In the genomic region with DNA sequence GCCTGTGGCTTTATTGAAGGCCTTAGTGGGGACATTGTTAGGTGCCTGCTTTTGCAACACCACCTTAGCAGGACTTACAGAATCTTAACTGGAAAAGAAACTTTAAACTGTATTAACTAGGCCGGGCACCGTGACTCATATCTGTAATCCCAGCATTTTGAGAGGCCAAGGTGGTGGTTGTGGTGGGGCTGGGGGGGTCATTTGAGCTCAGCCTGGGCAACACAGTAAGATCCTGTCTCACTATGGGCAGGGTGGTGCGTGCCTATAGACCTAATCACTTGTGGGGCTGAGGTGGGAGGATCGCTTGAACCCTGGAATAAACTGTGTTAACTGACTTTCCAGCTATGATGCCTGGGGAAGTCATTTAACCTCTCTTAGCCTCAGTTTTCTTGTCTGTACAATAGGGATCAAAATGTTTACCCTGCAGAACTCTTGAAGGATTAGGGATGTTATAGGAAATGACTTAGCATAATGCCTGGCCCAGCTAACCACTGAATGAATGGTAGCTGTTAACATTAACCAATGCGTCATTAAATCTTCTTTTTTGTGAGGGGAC, we compare ENCODE assay signal across 11 cellular contexts. TPM values are rescaled to one million over a fixed set of nuclear protein-coding genes. Genes with fewer than 3 reads are reported as not detected.
A peak's percentile ranks its signal among the peaks of the same experiment; 100 is the strongest.
DNase-seq lines count a peak whose midpoint lies in the region; ATAC-seq, FAIRE-seq and TF ChIP-seq lines count a peak whose summit lies in the region.
"Had no signal": no experiment of that assay in that cellular context is flagged by ENCODE, and none has a peak within 500 bp of the region (broad histone marks: within the 10 kb centered on the region; RNA-seq: fewer than 3 reads in every experiment).

No MANE protein-coding gene starts in this region.

- H3K27me3 ChIP-seq in K562 (ENCODE audit: control insufficient read depth in 2 of 2, insufficient read depth in 2 of 2, low read length in 2 of 2), result no peaks in the 10 kb centered on the region

- no peak for ATAC-seq in K562
- ATAC-seq: effector memory CD8-positive, alpha-beta T cell had no signal

- no peaks in the 10 kb centered on the region for H3K36me3 ChIP-seq in K562 (ENCODE audit: control insufficient read depth, insufficient read depth, low read length)

- WGBS in K562 (ENCODE audit: insufficient coverage, low coverage, missing lambda C conversion rate), result 59% methylated on average over 5 of the region's 5 CpGs

- peak overlapping the region in 2 of 3 donors; percentile 59 to 86 for H3K27ac Mint-ChIP-seq in IgD-negative memory B cell
- H3K27ac Mint-ChIP-seq: effector memory CD8-positive, alpha-beta T cell had no signal

- in situ Hi-C loops in K562 (cut with MboI), result no loop called here

- H2AFZ ChIP-seq in K562 (ENCODE audit: low read depth, low read length), result peak overlapping the region; percentile 60; the same call in 1 of the 2 replicates

- BruUV-seq in K562 (replicated peaks; lab: Mats Ljungman, UMichigan), result no TSS peak

- no peaks in the 10 kb centered on the region for H3K27me3 Mint-ChIP-seq in IgD-negative memory B cell
- H3K27me3 Mint-ChIP-seq: effector memory CD8-positive, alpha-beta T cell had no signal

- no peak for TF ChIP-seq RAD21 in K562 (CRISPR knock-in tag; conservative IDR thresholded peaks at IDR 0.05 in 1 of 2, IDR thresholded peaks at IDR 0.05 in 1 of 2)

- DNase-seq in K562 (ENCODE audit: extremely low read depth in 1 of 4, low spot score in 3 of 4) (no peak), renal cortical epithelial cell (ENCODE audit: low read depth) (peak; percentile 84), GM10266 (ENCODE audit: extremely low spot score) (no peak), foreskin melanocyte (no peak)
- no peak for DNase-seq in stimulated activated CD4-positive, alpha-beta T cell treated with anti-CD3 and anti-CD28 coated beads, Interleukin-2, amount 100 ng/mL, for 48 hours
- DNase-seq: effector memory CD8-positive, alpha-beta T cell; immature natural killer cell; T-helper 1 cell had no signal

- H3K79me2 ChIP-seq in K562 (ENCODE audit: control insufficient read depth, insufficient read depth, low read length), result no peaks in the 10 kb centered on the region

- H3K4me3 ChIP-seq in GM12875 (ENCODE audit: low read depth, low read length) (peak overlapping the region; percentile 44), K562 (no peak overlapping the region)

- H3K4me3 Mint-ChIP-seq in IgD-negative memory B cell, result peak overlapping the region in 3 of 4 donors; percentile 15 to 92 (median 83)
- H3K4me3 Mint-ChIP-seq: effector memory CD8-positive, alpha-beta T cell had no signal

- peak overlapping the region in 1 of 2 experiments; percentile 54; a peak in 1 of 4 replicates for H3K9ac ChIP-seq in K562 (ENCODE audit: insufficient read depth in 1 of 2, low read depth in 2 of 2, low read length in 2 of 2)

- POLR2A ChIA-PET in K562 (lab: Yijun Ruan, JAX), result interaction anchor here (0.5 to 4.7 kb wide), 11 partner anchors 8 to 1596 kb away, joined by 3 to 52 read pairs (median 5); no protein-coding TSS in a partner anchor

- intact Hi-C loops in K562 (cut with micrococcal nuclease), result loop anchor here (2.0 kb wide), 1 partner anchor 23 kb away; no protein-coding TSS in a partner anchor

- H3K4me1 ChIP-seq in K562 (replicated peaks in 1 of 2; ENCODE audit: control insufficient read depth in 2 of 2, insufficient read depth in 2 of 2, low read length in 2 of 2), result peaks cover 53 to 56% of the 10 kb centered on the region in 2 experiments

- H3K27ac ChIP-seq in K562 (ENCODE audit: extremely low read depth, low read depth, low read length), result no peak overlapping the region; the same call in 2 of the 3 replicates

- H4K20me1 ChIP-seq in K562 (replicated peaks; ENCODE audit: control insufficient read depth, insufficient read depth, low read length), result peaks cover 8% of the 10 kb centered on the region

- TF ChIP-seq POLR2A in K562 (conservative IDR thresholded peaks at IDR 0.05), result no peak

- no peak for TF ChIP-seq CTCF in GM12875 (IDR thresholded peaks at IDR 0.05; ENCODE audit: borderline replicate concordance, insufficient read depth, low read depth, low read length)
- TF ChIP-seq CTCF in K562 (IDR thresholded peaks at IDR 0.05 in 2 of 3, conservative IDR thresholded peaks at IDR 0.05 in 1 of 3; ENCODE audit: insufficient read depth in 2 of 3, low read depth in 1 of 3, low read length in 3 of 3), result no peak
- no peak for TF ChIP-seq CTCF in GM10266 (IDR thresholded peaks at IDR 0.05; ENCODE audit: control insufficient read depth, insufficient read depth, low read depth, missing control alignments)

- H3K36me3 Mint-ChIP-seq in IgD-negative memory B cell, result no peaks in the 10 kb centered on the region
- H3K36me3 Mint-ChIP-seq: immature natural killer cell had no signal

- peaks cover 47 to 66% (median 57%) of the 10 kb centered on the region in 3 donors for H3K4me1 Mint-ChIP-seq in IgD-negative memory B cell

- FAIRE-seq in K562 (lab: Jason Lieb, UNC), result no peak
- FAIRE-seq: G401.6 had no signal

- H3K9me1 ChIP-seq in K562 (ENCODE audit: control insufficient read depth, insufficient read depth, low read length), result no peaks in the 10 kb centered on the region

- CTCF ChIA-PET in K562 (lab: Yijun Ruan, JAX; ENCODE audit: low intra/inter-chr PET ratio), result no interaction called here

- TF ChIP-seq EP300 in K562 (IDR thresholded peaks at IDR 0.05; ENCODE audit: low read length), result no peak

- H3K4me2 ChIP-seq in K562 (ENCODE audit: insufficient read depth, low read length), result no peak overlapping the region; the same call in 1 of the 2 replicates

- no peaks in the 10 kb centered on the region for H3K9me3 ChIP-seq in K562 (replicated peaks; ENCODE audit: control insufficient read depth, insufficient read depth, low read depth, low read length)

- no peaks in the 10 kb centered on the region for H3K9me3 Mint-ChIP-seq in IgD-negative memory B cell
- H3K9me3 Mint-ChIP-seq: effector memory CD8-positive, alpha-beta T cell had no signal

TF ChIP-seq in K562, 482 proteins besides CTCF, POLR2A, EP300 and RAD21 (continues in another document):
- TF ChIP-seq, protein P1, sequence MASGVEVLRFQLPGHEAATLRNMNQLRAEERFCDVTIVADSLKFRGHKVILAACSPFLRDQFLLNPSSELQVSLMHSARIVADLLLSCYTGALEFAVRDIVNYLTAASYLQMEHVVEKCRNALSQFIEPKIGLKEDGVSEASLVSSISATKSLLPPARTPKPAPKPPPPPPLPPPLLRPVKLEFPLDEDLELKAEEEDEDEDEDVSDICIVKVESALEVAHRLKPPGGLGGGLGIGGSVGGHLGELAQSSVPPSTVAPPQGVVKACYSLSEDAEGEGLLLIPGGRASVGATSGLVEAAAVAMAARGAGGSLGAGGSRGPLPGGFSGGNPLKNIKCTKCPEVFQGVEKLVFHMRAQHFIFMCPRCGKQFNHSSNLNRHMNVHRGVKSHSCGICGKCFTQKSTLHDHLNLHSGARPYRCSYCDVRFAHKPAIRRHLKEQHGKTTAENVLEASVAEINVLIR (CRISPR knock-in tag; IDR thresholded peaks at IDR 0.05), result no peak
- TF ChIP-seq JUN (IDR thresholded peaks at IDR 0.05; ENCODE audit: borderline replicate concordance, low read depth, low read length) (no peak), JUN (CRISPR knock-in tag; IDR thresholded peaks at IDR 0.05; ENCODE audit: borderline replicate concordance) (peak; percentile 77; the same call in 1 of the 2 replicates), NFIX (CRISPR knock-in tag; IDR thresholded peaks at IDR 0.05; ENCODE audit: low read depth) (no peak), RBM25 (IDR thresholded peaks at IDR 0.05; ENCODE audit: low read depth, low read length, severe bottlenecking) (peak; percentile 87), ZFX (CRISPR knock-in tag; IDR thresholded peaks at IDR 0.05) (no peak), DEAF1 (CRISPR knock-in tag; IDR thresholded peaks at IDR 0.05) (0 out of 2 replicates have a peak, but pooled peaks have one; percentile 12), HDAC2 (IDR thresholded peaks at IDR 0.05) (peak; percentile 67), ASH1L (IDR thresholded peaks at IDR 0.05; ENCODE audit: borderline replicate concordance, low read depth, partially characterized antibody) (no peak), MAFK (IDR thresholded peaks at IDR 0.05; ENCODE audit: low read length) (no peak; the same call in 1 of the 2 replicates)

RNA-seq across cellular contexts. Expression of gene IER5, which starts 39.5 kb away (rescaled TPM):
- polyA plus RNA-seq in IgD-negative memory B cell, result 31.0 TPM
- total RNA-seq in K562 (2011; cell fraction: chromatin; rRNA removed; ENCODE audit: low replicate concordance), result 21.5 and 24.6 TPM in 2 replicates
- total RNA-seq in K562 (2011; cell fraction: nucleolus; rRNA removed), result 27.5 and 31.9 TPM in 2 replicates
- total RNA-seq in K562 (2011; cell fraction: nucleoplasm; rRNA removed), result 26.3 and 27.0 TPM in 2 replicates
- total RNA-seq in K562 (2014; rRNA removed), result 32.1 and 33.1 TPM in 2 replicates
- 9.9 and 10.9 TPM in 2 replicates for total RNA-seq in K562 (2014; rRNA removed; fragmentation: Illumina TruSeq; extraction: Trizol)
- total RNA-seq in K562 (2015; rRNA removed; fragmentation: Illumina TruSeq; extraction: Trizol), result 14.1 and 14.6 TPM in 2 replicates
- 29.8 and 30.4 TPM in 2 replicates for total RNA-seq in K562 (2021)
- polyA plus RNA-seq in K562 (2011; rRNA removed), result 11.5 and 13.9 TPM in 2 replicates
- 9.5 and 16.6 TPM in 2 replicates for polyA plus RNA-seq in K562 (2011; cell fraction: cytosol; rRNA removed)
- polyA plus RNA-seq in K562 (2011; cell fraction: nucleus; rRNA removed), result 19.1 and 21.0 TPM in 2 replicates
- polyA plus RNA-seq in K562 (2012), result 18.7 and 22.8 TPM in 2 replicates
- polyA plus RNA-seq in K562 (2014; fragmentation: Illumina TruSeq; extraction: Trizol), result 12.0 and 12.6 TPM in 2 replicates
- 1 to 10 TPM; 2.4 to 2.5 TPM for polyA plus RNA-seq in K562 (2014; fragmentation: Nextera tagmentation; extraction: Ambion mirVana)
- polyA plus RNA-seq in K562 (2014; rRNA removed), result 25.0 and 25.7 TPM in 2 replicates
- 10.3 and 13.4 TPM in 2 replicates for polyA minus RNA-seq in K562 (2011; rRNA and poly(A)+ RNA removed)
- 12.1 and 13.3 TPM in 2 replicates for polyA minus RNA-seq in K562 (2011; cell fraction: cytosol; rRNA and poly(A)+ RNA removed)
- polyA minus RNA-seq in K562 (2011; cell fraction: nucleus; rRNA and poly(A)+ RNA removed), result 21.1 and 33.3 TPM in 2 replicates
- total RNA-seq in renal cortical epithelial cell, result 16.8 and 19.6 TPM in 2 replicates
